In genomic region chr11:131864205-131864604, GRCh38 we compare ENCODE assay signal across 11 cellular contexts.
"Had no signal": no experiment of that assay in that cellular context is flagged by ENCODE, and none has a peak within 500 bp of the region (broad histone marks: within the 10 kb centered on the region; RNA-seq: fewer than 3 reads in every experiment).

No MANE protein-coding gene starts in this region.

- ATAC-seq: effector memory CD8-positive, alpha-beta T cell had no signal

- DNase-seq: activated CD4-positive, alpha-beta T cell treated with anti-CD3 and anti-CD28 coated beads, Interleukin-2, amount 50 U/mL, for 4 hours; effector memory CD8-positive, alpha-beta T cell; foreskin melanocyte; stimulated activated CD4-positive, alpha-beta T cell treated with anti-CD3 and anti-CD28 coated beads, Interleukin-12 subunit alpha, Interleukin-12 subunit beta, amount 100 ng/mL, for 4 hours; stimulated activated CD4-positive, alpha-beta T cell treated with anti-CD3 and anti-CD28 coated beads, Interleukin-1b, Interleukin-23, amount 100 ng/mL, for 48 hours; stimulated activated CD8-positive, alpha-beta memory T cell treated with anti-CD3 and anti-CD28 coated beads, Interleukin-4, amount 100 ng/mL, for 48 hours; stimulated activated naive CD4-positive, alpha-beta T cell had no signal

- H3K9me3 Mint-ChIP-seq: dendritic cell treated with granulocyte-macrophage colony-stimulating factor and Interleukin-4, amounts not matched to agents 40 ng/mL and 50 ng/mL, for 4 days had no signal

- H3K27me3 Mint-ChIP-seq: activated naive CD8-positive, alpha-beta T cell; effector memory CD8-positive, alpha-beta T cell had no signal

- H3K4me3 Mint-ChIP-seq: activated naive CD8-positive, alpha-beta T cell; activated T-helper 1 cell treated with anti-CD3 and anti-CD28 coated beads, Interleukin-12 subunit alpha, Interleukin-12 subunit beta, Interleukin-2, Interleukin-4 antibody, amounts not matched to agents 30 ng/mL and 10 ng/mL and 1 ng/mL, durations not matched to agents 14 hours and 24 hours and 36 hours; dendritic cell treated with granulocyte-macrophage colony-stimulating factor and Interleukin-4, amounts not matched to agents 40 ng/mL and 50 ng/mL, for 4 days; effector memory CD8-positive, alpha-beta T cell; memory B cell had no signal

- H3K27ac Mint-ChIP-seq: activated naive CD8-positive, alpha-beta T cell; activated T-helper 1 cell treated with anti-CD3 and anti-CD28 coated beads, Interleukin-12 subunit alpha, Interleukin-12 subunit beta, Interleukin-2, Interleukin-4 antibody, amounts not matched to agents 30 ng/mL and 10 ng/mL and 1 ng/mL, durations not matched to agents 14 hours and 24 hours and 36 hours; dendritic cell treated with granulocyte-macrophage colony-stimulating factor and Interleukin-4, amounts not matched to agents 40 ng/mL and 50 ng/mL, for 4 days; effector memory CD8-positive, alpha-beta T cell; memory B cell had no signal

- H3K4me1 Mint-ChIP-seq: memory B cell had no signal

- H3K36me3 Mint-ChIP-seq: activated naive CD8-positive, alpha-beta T cell; memory B cell had no signal
